8 cellular contexts compared by ENCODE assay signal in the genomic region with DNA sequence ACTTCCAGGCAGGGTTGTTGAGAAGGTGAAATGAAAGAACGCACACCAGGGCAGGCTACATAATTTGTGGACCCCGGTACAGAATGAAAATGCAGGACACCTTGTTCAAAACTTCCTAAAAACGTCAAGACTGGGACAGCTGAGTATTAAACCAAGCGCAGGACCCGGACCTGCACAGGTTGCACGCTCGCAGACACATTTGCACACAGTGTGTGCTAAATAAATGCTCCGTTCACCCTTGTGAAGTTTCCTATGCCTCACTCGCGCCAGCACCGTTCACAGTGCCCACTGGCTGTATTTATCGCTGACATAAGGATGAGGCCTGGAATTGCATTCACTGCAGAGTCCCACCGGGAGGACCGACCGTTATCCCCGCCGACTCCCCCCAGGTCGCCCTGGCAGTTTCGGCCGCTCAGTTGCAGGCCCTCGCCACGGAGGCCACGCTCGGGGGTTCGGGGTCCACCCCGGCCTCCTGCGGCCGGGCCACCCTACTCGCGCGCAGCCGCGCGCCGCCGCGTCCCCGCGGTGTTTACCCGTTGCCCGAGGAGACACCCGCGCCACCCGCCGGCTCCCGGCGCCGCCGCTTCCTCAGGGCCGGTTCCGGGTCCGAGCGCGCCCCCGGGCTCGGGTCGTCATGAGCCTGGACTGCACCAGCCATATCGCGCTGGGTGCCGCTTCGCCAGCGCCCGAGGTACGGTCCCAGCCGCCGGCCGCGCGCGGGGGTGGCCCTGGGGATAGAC. TPM values are rescaled to one million over a fixed set of nuclear protein-coding genes. Genes with fewer than 3 reads are reported as not detected.
DNase-seq lines count a peak whose midpoint lies in the region; TF ChIP-seq lines count a peak whose summit lies in the region.

A gene with protein sequence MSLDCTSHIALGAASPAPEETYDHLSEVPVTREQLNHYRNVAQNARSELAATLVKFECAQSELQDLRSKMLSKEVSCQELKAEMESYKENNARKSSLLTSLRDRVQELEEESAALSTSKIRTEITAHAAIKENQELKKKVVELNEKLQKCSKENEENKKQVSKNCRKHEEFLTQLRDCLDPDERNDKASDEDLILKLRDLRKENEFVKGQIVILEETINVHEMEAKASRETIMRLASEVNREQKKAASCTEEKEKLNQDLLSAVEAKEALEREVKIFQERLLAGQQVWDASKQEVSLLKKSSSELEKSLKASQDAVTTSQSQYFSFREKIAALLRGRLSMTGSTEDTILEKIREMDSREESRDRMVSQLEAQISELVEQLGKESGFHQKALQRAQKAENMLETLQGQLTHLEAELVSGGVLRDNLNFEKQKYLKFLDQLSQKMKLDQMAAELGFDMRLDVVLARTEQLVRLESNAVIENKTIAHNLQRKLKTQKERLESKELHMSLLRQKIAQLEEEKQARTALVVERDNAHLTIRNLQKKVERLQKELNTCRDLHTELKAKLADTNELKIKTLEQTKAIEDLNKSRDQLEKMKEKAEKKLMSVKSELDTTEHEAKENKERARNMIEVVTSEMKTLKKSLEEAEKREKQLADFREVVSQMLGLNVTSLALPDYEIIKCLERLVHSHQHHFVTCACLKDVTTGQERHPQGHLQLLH (plus strand): TSS at position 523 of the 740 bp plus-strand sequence. CDS start 112 bp downstream, at position 635.

- H3K27ac ChIP-seq in esophagus muscularis mucosa (replicated peaks in 1 of 4): peak within 1 kb of the TSS; percentile 12 to 65 (median 58)

- H3K36me3 ChIP-seq in esophagus muscularis mucosa: no peaks in the 10 kb centered on the region

- intact Hi-C loops in esophagus muscularis mucosa (cut with DNase I): no loop called here

- TF ChIP-seq CTCF in GM13976 (IDR thresholded peaks at IDR 0.05; ENCODE audit: borderline replicate concordance, control extremely low read depth, extremely low read depth, insufficient read depth, missing control alignments) (no peak), esophagus muscularis mucosa (IDR thresholded peaks at IDR 0.05) (no peak)

- TF ChIP-seq POLR2A in esophagus muscularis mucosa (IDR thresholded peaks at IDR 0.05; ENCODE audit: low read depth): no peak

- TF ChIP-seq EP300 in esophagus muscularis mucosa (IDR thresholded peaks at IDR 0.05): no peak

- DNase-seq in ACHN (peak; percentile 51), GM13976 (ENCODE audit: low spot score) (peak; percentile 38), SW480 (ENCODE audit: low spot score) (peak; percentile 26), esophagus muscularis mucosa (ENCODE audit: extremely low spot score) (no peak), mucosa of gallbladder (ENCODE audit: low spot score) (peak; percentile 23), ureter (ENCODE audit: low spot score) (peak; percentile 54), T-helper 9 cell (no peak)
- no peak for DNase-seq in stimulated activated CD4-positive, alpha-beta T cell treated with anti-CD3 and anti-CD28 coated beads, Interleukin-2, amount 100 ng/mL, for 48 hours

- WGBS in esophagus muscularis mucosa: 35% methylated on average over 10 of the region's 70 CpGs

- H3K27me3 ChIP-seq in esophagus muscularis mucosa: peaks cover 0 to 39% (median 1%) of the 10 kb centered on the region in 4 donors

- no peaks in the 10 kb centered on the region for H3K9me3 ChIP-seq in esophagus muscularis mucosa

- in situ Hi-C loops in ACHN (cut with HindIII; ENCODE audit: low pct_ligation_motif_present, low pct_unique_long_range_greater_than_20kb, low sequenced_read_pairs): no loop called here
- in situ Hi-C loops in GM13976 (cut with MboI; ENCODE audit: low sequenced_read_pairs, unreplicated experiment): no loop called here

- peaks cover 10 to 23% (median 18%) of the 10 kb centered on the region in 4 donors for H3K4me1 ChIP-seq in esophagus muscularis mucosa

- peak within 1 kb of the TSS; percentile 59 to 72 (median 66) for H3K4me3 ChIP-seq in esophagus muscularis mucosa

RNA-seq across cellular contexts. Expression of the gene that starts here (rescaled TPM):
- total RNA-seq in esophagus muscularis mucosa (1 to 10 TPM in 1 of 4 donors, under 1 TPM in 3; 0.32 to 1.5 (median 0.49) TPM), mucosa of gallbladder (0.69 TPM), ureter (1.7 TPM)

Comparison
In these comparisons a context has a peak if more than half of its experiments do, and no peak if none do; other contexts are left out.
1. Peak in DNase-seq in mucosa of gallbladder; RNA of the gene not detected or under 1 TPM.
2. DNase-seq: peak in ACHN (single experiment), GM13976 (single experiment), SW480 (single experiment) and ureter (single experiment); none in esophagus muscularis mucosa (single experiment), T-helper 9 cell (single experiment) and stimulated activated CD4-positive, alpha-beta T cell treated with anti-CD3 and anti-CD28 coated beads, Interleukin-2, amount 100 ng/mL, for 48 hours (0 of 2).